ENCODE assay signal across 33 cellular contexts in the genomic region with DNA sequence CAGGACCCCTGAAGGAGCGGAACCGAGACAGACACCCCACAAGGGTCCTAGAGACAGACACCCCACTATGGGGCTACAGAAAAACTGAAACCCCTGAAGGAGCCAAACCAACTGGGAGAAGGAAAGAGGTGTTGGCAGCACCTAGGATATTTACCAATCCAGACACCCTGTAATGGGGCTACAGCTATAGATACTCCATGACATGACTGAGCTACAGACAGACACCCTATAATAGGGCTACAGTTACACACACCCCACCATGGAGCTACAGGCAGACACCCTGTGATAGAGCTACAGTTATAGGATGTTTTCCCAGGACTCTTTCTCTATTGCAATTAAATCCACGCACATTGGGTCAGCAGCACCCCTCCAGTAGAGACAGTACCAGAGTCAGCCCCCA. TPM values are rescaled to one million over a fixed set of nuclear protein-coding genes. Genes with fewer than 3 reads are reported as not detected.
DNase-seq lines count a peak whose midpoint lies in the region; ATAC-seq and TF ChIP-seq lines count a peak whose summit lies in the region.
"Had no signal": no experiment of that assay in that cellular context is flagged by ENCODE, and none has a peak within 500 bp of the region (broad histone marks: within the 10 kb centered on the region; RNA-seq: fewer than 3 reads in every experiment).

No MANE protein-coding gene starts in this region.

- no peaks in the 10 kb centered on the region for H3K9me3 ChIP-seq in gastrocnemius medialis
- H3K9me3 ChIP-seq: A549, BE2C, Caco-2 had no signal

- no peaks in the 10 kb centered on the region for H3K9me3 Mint-ChIP-seq in stimulated activated naive CD8-positive, alpha-beta T cell treated with anti-CD3 and anti-CD28 coated beads, Interleukin-15, amount 100 ng/mL, for 72 hours
- no peaks in the 10 kb centered on the region for H3K9me3 Mint-ChIP-seq in stimulated activated effector memory CD8-positive, alpha-beta T cell treated with anti-CD3 and anti-CD28 coated beads, Interleukin-12 subunit alpha, Interleukin-12 subunit beta, amount 100 ng/mL, for 72 hours
- H3K9me3 Mint-ChIP-seq: CD4-positive, alpha-beta memory T cell; CD4-positive, alpha-beta T cell; CD8-positive, alpha-beta memory T cell; CD8-positive, alpha-beta T cell had no signal

- H3K27ac Mint-ChIP-seq in stimulated activated naive CD8-positive, alpha-beta T cell treated with anti-CD3 and anti-CD28 coated beads, Interleukin-15, amount 100 ng/mL, for 72 hours: no peak overlapping the region
- no peak overlapping the region for H3K27ac Mint-ChIP-seq in stimulated activated effector memory CD8-positive, alpha-beta T cell treated with anti-CD3 and anti-CD28 coated beads, Interleukin-12 subunit alpha, Interleukin-12 subunit beta, amount 100 ng/mL, for 72 hours
- H3K27ac Mint-ChIP-seq: B cell; CD14-positive monocyte; CD4-positive, alpha-beta memory T cell; CD4-positive, alpha-beta T cell; CD4-positive, CD25-positive, alpha-beta regulatory T cell; CD8-positive, alpha-beta T cell had no signal

- in situ Hi-C loops in gastrocnemius medialis (cut with MboI; ENCODE audit: low sequenced_read_pairs in 4 of 4): loop anchor here (5.0 to 25.0 kb wide), 4 partner anchors 125 to 752 kb away; a partner anchor contains a TSS

- H3K4me1 Mint-ChIP-seq in stimulated activated naive CD8-positive, alpha-beta T cell treated with anti-CD3 and anti-CD28 coated beads, Interleukin-15, amount 100 ng/mL, for 72 hours: no peaks in the 10 kb centered on the region
- no peaks in the 10 kb centered on the region for H3K4me1 Mint-ChIP-seq in stimulated activated effector memory CD8-positive, alpha-beta T cell treated with anti-CD3 and anti-CD28 coated beads, Interleukin-12 subunit alpha, Interleukin-12 subunit beta, amount 100 ng/mL, for 72 hours

- H3K4me1 ChIP-seq in gastrocnemius medialis: no peaks in the 10 kb centered on the region
- H3K4me1 ChIP-seq: BE2C; BLaER1; BLaER1 treated with 17β-estradiol and CSF1 and Interleukin-3, amounts not matched to agents 10 nM and 100 nM had no signal

- no peak overlapping the region for H3K4me3 Mint-ChIP-seq in stimulated activated naive CD8-positive, alpha-beta T cell treated with anti-CD3 and anti-CD28 coated beads, Interleukin-15, amount 100 ng/mL, for 72 hours
- H3K4me3 Mint-ChIP-seq in stimulated activated effector memory CD8-positive, alpha-beta T cell treated with anti-CD3 and anti-CD28 coated beads, Interleukin-12 subunit alpha, Interleukin-12 subunit beta, amount 100 ng/mL, for 72 hours: no peak overlapping the region
- H3K4me3 Mint-ChIP-seq: B cell; CD14-positive monocyte; CD4-positive, alpha-beta memory T cell; CD4-positive, alpha-beta T cell; CD4-positive, CD25-positive, alpha-beta regulatory T cell; CD8-positive, alpha-beta memory T cell; CD8-positive, alpha-beta T cell had no signal

- DNase-seq in stimulated activated naive CD8-positive, alpha-beta T cell treated with anti-CD3 and anti-CD28 coated beads, Interleukin-15, amount 100 ng/mL, for 72 hours: no peak
- DNase-seq in stimulated activated naive CD8-positive, alpha-beta T cell treated with anti-CD3 and anti-CD28 coated beads, Interleukin-15, Interleukin-2, amounts not matched to agents 100 U/mL and 50 U/mL, for 24 hours: no peak
- DNase-seq in stimulated activated effector memory CD8-positive, alpha-beta T cell treated with anti-CD3 and anti-CD28 coated beads, Interleukin-12 subunit alpha, Interleukin-12 subunit beta, amount 100 ng/mL, for 72 hours (ENCODE audit: low spot score in 2 of 2): no peak
- no peak for DNase-seq in gastrocnemius medialis
- DNase-seq: 8988T; ACHN; AML-193; BE2C; C1 segment of cervical spinal cord; Caco-2; Calu3; CD4-positive, alpha-beta memory T cell; CD4-positive, alpha-beta T cell; CD4-positive, CD25-positive, alpha-beta regulatory T cell; CD8-positive, alpha-beta memory T cell; CD8-positive, alpha-beta T cell; COR-L47; DMS 273 treated with DMSO at 0.1 percent for 48 hours; DMS153; DMS53; DMS79; DMS79 treated with DMSO at 0.1 percent for 48 hours; DND-41; EL had no signal

- no peak for TF ChIP-seq CTCF in gastrocnemius medialis (IDR thresholded peaks at IDR 0.05 in 4 of 5, conservative IDR thresholded peaks at IDR 0.05 in 1 of 5)

- intact Hi-C loops in gastrocnemius medialis (cut with DNase I; ENCODE audit: low total_unique reads): loop anchor here (5.0 kb wide), 1 partner anchor 270 kb away; no protein-coding TSS in a partner anchor

- H3K36me3 ChIP-seq in gastrocnemius medialis: no peaks in the 10 kb centered on the region
- H3K36me3 ChIP-seq: BE2C; BLaER1; BLaER1 treated with 17β-estradiol and CSF1 and Interleukin-3, amounts not matched to agents 10 nM and 100 nM had no signal

- TF ChIP-seq POLR2A in gastrocnemius medialis (IDR thresholded peaks at IDR 0.05): no peak

- no peaks in the 10 kb centered on the region for H3K27me3 Mint-ChIP-seq in stimulated activated naive CD8-positive, alpha-beta T cell treated with anti-CD3 and anti-CD28 coated beads, Interleukin-15, amount 100 ng/mL, for 72 hours
- H3K27me3 Mint-ChIP-seq: CD4-positive, alpha-beta memory T cell; CD8-positive, alpha-beta memory T cell had no signal

- H3K27ac ChIP-seq in gastrocnemius medialis: no peak overlapping the region
- H3K27ac ChIP-seq: 22Rv1; A549; BLaER1; BLaER1 treated with 17β-estradiol and CSF1 and Interleukin-3, amounts not matched to agents 10 nM and 100 nM; C4-2B had no signal

- peak; percentile 50 for ATAC-seq in stimulated activated naive CD8-positive, alpha-beta T cell treated with anti-CD3 and anti-CD28 coated beads, Interleukin-15, amount 100 ng/mL, for 72 hours
- no peak for ATAC-seq in stimulated activated naive CD8-positive, alpha-beta T cell treated with anti-CD3 and anti-CD28 coated beads, Interleukin-15, Interleukin-2, amounts not matched to agents 100 U/mL and 50 U/mL, for 24 hours
- ATAC-seq in stimulated activated effector memory CD8-positive, alpha-beta T cell treated with anti-CD3 and anti-CD28 coated beads, Interleukin-12 subunit alpha, Interleukin-12 subunit beta, amount 100 ng/mL, for 72 hours: peak; percentile 15
- no peak for ATAC-seq in gastrocnemius medialis
- ATAC-seq: A549; CD8-positive, alpha-beta T cell had no signal

- H3K27me3 ChIP-seq in gastrocnemius medialis: no peaks in the 10 kb centered on the region
- H3K27me3 ChIP-seq: BE2C; BLaER1; BLaER1 treated with 17β-estradiol and CSF1 and Interleukin-3, amounts not matched to agents 10 nM and 100 nM had no signal

- no peak overlapping the region for H3K4me3 ChIP-seq in gastrocnemius medialis
- H3K4me3 ChIP-seq: A549; BLaER1; BLaER1 treated with 17β-estradiol and CSF1 and Interleukin-3, amounts not matched to agents 10 nM and 100 nM had no signal

- no peaks in the 10 kb centered on the region for H3K36me3 Mint-ChIP-seq in stimulated activated effector memory CD8-positive, alpha-beta T cell treated with anti-CD3 and anti-CD28 coated beads, Interleukin-12 subunit alpha, Interleukin-12 subunit beta, amount 100 ng/mL, for 72 hours
- H3K36me3 Mint-ChIP-seq: CD14-positive monocyte; CD4-positive, alpha-beta memory T cell; CD4-positive, CD25-positive, alpha-beta regulatory T cell; CD8-positive, alpha-beta memory T cell; CD8-positive, alpha-beta T cell had no signal

RNA-seq across cellular contexts. Expression of a gene that starts 22.6 kb away (rescaled TPM):
- total RNA-seq in gastrocnemius medialis: under 1 TPM in 1 of 4 donors, not detected in 3; 0.58 TPM
- total RNA-seq: A172; B cell; CD4-positive, alpha-beta memory T cell; CD4-positive, alpha-beta T cell; CD4-positive, CD25-positive, alpha-beta regulatory T cell; CD8-positive, alpha-beta memory T cell; Daoy had no signal

Comparison
In these comparisons a context has a peak if more than half of its experiments do, and no peak if none do; other contexts are left out.
1. ATAC-seq: peak in stimulated activated naive CD8-positive, alpha-beta T cell treated with anti-CD3 and anti-CD28 coated beads, Interleukin-15, amount 100 ng/mL, for 72 hours (single experiment) and stimulated activated effector memory CD8-positive, alpha-beta T cell treated with anti-CD3 and anti-CD28 coated beads, Interleukin-12 subunit alpha, Interleukin-12 subunit beta, amount 100 ng/mL, for 72 hours (single experiment); none in stimulated activated naive CD8-positive, alpha-beta T cell treated with anti-CD3 and anti-CD28 coated beads, Interleukin-15, Interleukin-2, amounts not matched to agents 100 U/mL and 50 U/mL, for 24 hours (single experiment) and gastrocnemius medialis (0 of 2).